ENCODE assay signal across 1 cellular context in the genomic region with DNA sequence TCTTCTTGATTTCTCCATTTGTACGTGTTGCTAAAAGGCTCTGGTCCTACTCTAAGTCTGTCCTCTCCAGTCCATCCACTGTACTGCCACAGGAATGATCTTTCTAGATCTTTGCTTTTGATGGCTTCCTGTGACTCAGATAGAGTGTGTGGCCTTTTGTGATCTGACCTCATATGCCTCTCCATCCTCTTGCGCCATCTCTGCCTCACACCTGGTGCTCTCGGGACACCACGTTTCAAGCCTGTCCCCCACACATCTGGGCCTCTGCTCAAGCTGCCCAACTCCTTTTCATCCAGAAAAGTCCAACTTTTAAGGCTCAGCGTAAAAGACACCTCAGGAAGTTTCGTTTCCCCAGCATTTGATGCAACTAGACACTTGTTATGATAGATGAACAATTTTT.
TF ChIP-seq lines count a peak whose summit lies in the region.

No MANE protein-coding gene starts in this region.

TF ChIP-seq in endothelial cell of umbilical vein, 7 proteins besides CTCF, POLR2A, EP300 and RAD21:
- TF ChIP-seq GATA2 (IDR thresholded peaks at IDR 0.05; ENCODE audit: insufficient read depth, insufficient read length, low read depth, low read length) (no peak), MYC (IDR thresholded peaks at IDR 0.05; ENCODE audit: low read depth, low read length) (no peak), JUN (IDR thresholded peaks at IDR 0.05; ENCODE audit: borderline replicate concordance, insufficient read depth, insufficient read length, low read depth) (no peak), POLR2AphosphoS5 (IDR thresholded peaks at IDR 0.05; ENCODE audit: insufficient read depth, low read depth, low read length) (no peak), FOS (IDR thresholded peaks at IDR 0.05; ENCODE audit: borderline replicate concordance, insufficient read depth, low read length) (no peak), EZH2 (IDR thresholded peaks at IDR 0.05; ENCODE audit: borderline replicate concordance, low read depth, low read length, severe bottlenecking) (no peak)
- TF ChIP-seq, protein P1, sequence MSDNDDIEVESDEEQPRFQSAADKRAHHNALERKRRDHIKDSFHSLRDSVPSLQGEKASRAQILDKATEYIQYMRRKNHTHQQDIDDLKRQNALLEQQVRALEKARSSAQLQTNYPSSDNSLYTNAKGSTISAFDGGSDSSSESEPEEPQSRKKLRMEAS (IDR thresholded peaks at IDR 0.05; ENCODE audit: insufficient read depth, insufficient read length): no peak
